In the genomic region with DNA sequence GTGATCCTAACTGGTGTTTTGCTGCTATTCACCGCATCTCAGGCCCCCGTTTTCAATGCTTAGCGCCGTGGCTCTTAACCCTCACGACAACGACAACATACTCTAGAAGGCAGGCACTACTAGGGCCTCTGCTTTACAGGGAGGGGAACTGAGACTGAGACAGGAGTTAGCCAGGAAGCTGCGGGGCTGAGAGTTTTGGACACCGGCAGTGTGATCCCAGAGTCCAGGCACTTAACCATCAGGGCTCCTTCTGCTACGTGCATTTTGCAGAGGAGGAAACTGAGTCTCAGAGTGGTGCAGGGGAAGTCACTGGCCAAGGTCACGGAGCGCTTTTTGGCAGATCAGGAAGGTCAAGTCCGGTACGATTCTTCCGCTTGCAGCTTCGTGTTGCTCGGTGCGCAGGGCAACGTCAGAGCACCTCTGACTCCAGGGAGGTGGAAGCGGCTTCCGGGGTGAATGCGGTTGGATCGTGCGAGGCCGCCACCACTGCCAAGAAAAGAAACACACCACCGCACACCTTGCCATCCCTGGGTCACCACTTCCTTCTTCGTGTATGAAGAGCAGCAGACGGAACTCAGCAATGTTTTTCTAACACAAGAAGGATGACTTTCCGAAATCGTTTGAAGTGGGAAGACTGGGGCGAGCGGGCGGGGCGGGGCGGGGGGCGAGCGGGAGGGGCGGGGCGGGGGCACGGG, we compare ENCODE assay signal across 8 cellular contexts.
A peak's percentile ranks its signal among the peaks of the same experiment; 100 is the strongest.
DNase-seq lines count a peak whose midpoint lies in the region; ATAC-seq and TF ChIP-seq lines count a peak whose summit lies in the region.

No MANE protein-coding gene starts in this region.

- H2AFZ ChIP-seq in SK-N-SH (ENCODE audit: low read depth): no peak overlapping the region

- TF ChIP-seq EP300 in SK-N-SH (IDR thresholded peaks at IDR 0.05; ENCODE audit: borderline replicate concordance in 1 of 2, low read depth in 1 of 2, low read length in 1 of 2): no peak

- H3K4me3 ChIP-seq in GM06990 (replicated peaks; ENCODE audit: low read depth, low read length): peak overlapping the region; percentile 52
- no peak overlapping the region for H3K4me3 ChIP-seq in SK-N-SH (ENCODE audit: low read depth in 2 of 2, low read length in 1 of 2)

- H3K9me3 ChIP-seq in SK-N-SH: no peaks in the 10 kb centered on the region

- peak; percentile 58 for ATAC-seq in HG02798 (IDR thresholded peaks at IDR 0.05; ENCODE audit: poor library complexity, unreplicated experiment)
- ATAC-seq in GM18858 (IDR thresholded peaks at IDR 0.05; ENCODE audit: unreplicated experiment): no peak
- ATAC-seq in GM18520 (IDR thresholded peaks at IDR 0.05; ENCODE audit: unreplicated experiment): no peak

- H3K79me2 ChIP-seq in SK-N-SH (ENCODE audit: insufficient read depth): no peaks in the 10 kb centered on the region

- DNase-seq in GM06990 (ENCODE audit: extremely low read depth, insufficient read length) (peak; percentile 86), T-helper 9 cell (peak; percentile 71), renal cortical epithelial cell (ENCODE audit: low read depth) (peak; percentile 4), SK-N-SH (no peak)
- DNase-seq in central memory CD4-positive, alpha-beta T cell: peak; percentile 94

- no peak for TF ChIP-seq CTCF in GM06990 (IDR thresholded peaks at IDR 0.05; ENCODE audit: insufficient read depth, low read length, poor library complexity, severe bottlenecking)
- no peak for TF ChIP-seq CTCF in SK-N-SH (IDR thresholded peaks at IDR 0.05)

- no peak overlapping the region for H3K27ac ChIP-seq in SK-N-SH (ENCODE audit: low read depth in 2 of 2, low read length in 1 of 2)

- no peaks in the 10 kb centered on the region for H3K9me2 ChIP-seq in SK-N-SH

- H3K9ac ChIP-seq in SK-N-SH: no peak overlapping the region

- no peak for TF ChIP-seq RAD21 in SK-N-SH (IDR thresholded peaks at IDR 0.05; ENCODE audit: low read length)

- H3K27me3 ChIP-seq in GM06990 (replicated peaks; ENCODE audit: control insufficient read depth, insufficient read depth, low read length) (no peaks in the 10 kb centered on the region), SK-N-SH (ENCODE audit: insufficient read depth) (peaks cover 44% of the 10 kb centered on the region; the same call in 1 of the 2 replicates)

- no peaks in the 10 kb centered on the region for H4K20me1 ChIP-seq in SK-N-SH (ENCODE audit: insufficient read depth)

- H3F3A ChIP-seq in SK-N-SH (replicated peaks; ENCODE audit: insufficient read depth): no peaks in the 10 kb centered on the region

- H3K36me3 ChIP-seq in GM06990 (ENCODE audit: control insufficient read depth, insufficient read depth, low read length) (no peaks in the 10 kb centered on the region), SK-N-SH (replicated peaks in 1 of 2; ENCODE audit: control insufficient read depth in 1 of 2, insufficient read depth in 2 of 2, low read length in 1 of 2) (no peaks in the 10 kb centered on the region)

- WGBS in SK-N-SH (ENCODE audit: low lambda C conversion rate): 55% methylated on average over 33 of the region's 39 CpGs

- POLR2A ChIA-PET in SK-N-SH (lab: Yijun Ruan, JAX): interaction anchor here (0.7 kb wide), 1 partner anchor 202 kb away, joined by 3 read pairs; no protein-coding TSS in a partner anchor

- CTCF ChIA-PET in SK-N-SH (lab: Yijun Ruan, JAX): no interaction called here

- H3K4me1 ChIP-seq in SK-N-SH (ENCODE audit: control insufficient read depth in 1 of 2, insufficient read depth in 2 of 2, low read depth in 1 of 2, low read length in 1 of 2): no peaks in the 10 kb centered on the region

- H3K4me2 ChIP-seq in SK-N-SH: no peak overlapping the region

TF ChIP-seq in SK-N-SH, 30 proteins besides CTCF, POLR2A, EP300 and RAD21:
- TF ChIP-seq, protein P1, sequence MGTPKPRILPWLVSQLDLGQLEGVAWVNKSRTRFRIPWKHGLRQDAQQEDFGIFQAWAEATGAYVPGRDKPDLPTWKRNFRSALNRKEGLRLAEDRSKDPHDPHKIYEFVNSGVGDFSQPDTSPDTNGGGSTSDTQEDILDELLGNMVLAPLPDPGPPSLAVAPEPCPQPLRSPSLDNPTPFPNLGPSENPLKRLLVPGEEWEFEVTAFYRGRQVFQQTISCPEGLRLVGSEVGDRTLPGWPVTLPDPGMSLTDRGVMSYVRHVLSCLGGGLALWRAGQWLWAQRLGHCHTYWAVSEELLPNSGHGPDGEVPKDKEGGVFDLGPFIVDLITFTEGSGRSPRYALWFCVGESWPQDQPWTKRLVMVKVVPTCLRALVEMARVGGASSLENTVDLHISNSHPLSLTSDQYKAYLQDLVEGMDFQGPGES (IDR thresholded peaks at IDR 0.05; ENCODE audit: low read depth, low read length): no peak
- TF ChIP-seq RCOR1 (IDR thresholded peaks at IDR 0.05; ENCODE audit: low read length) (no peak), TAF1 (IDR thresholded peaks at IDR 0.05; ENCODE audit: borderline replicate concordance, low read depth, low read length) (no peak), YY1 (IDR thresholded peaks at IDR 0.05; ENCODE audit: low read depth) (no peak), ELF1 (IDR thresholded peaks at IDR 0.05) (no peak)
- TF ChIP-seq, protein P2, sequence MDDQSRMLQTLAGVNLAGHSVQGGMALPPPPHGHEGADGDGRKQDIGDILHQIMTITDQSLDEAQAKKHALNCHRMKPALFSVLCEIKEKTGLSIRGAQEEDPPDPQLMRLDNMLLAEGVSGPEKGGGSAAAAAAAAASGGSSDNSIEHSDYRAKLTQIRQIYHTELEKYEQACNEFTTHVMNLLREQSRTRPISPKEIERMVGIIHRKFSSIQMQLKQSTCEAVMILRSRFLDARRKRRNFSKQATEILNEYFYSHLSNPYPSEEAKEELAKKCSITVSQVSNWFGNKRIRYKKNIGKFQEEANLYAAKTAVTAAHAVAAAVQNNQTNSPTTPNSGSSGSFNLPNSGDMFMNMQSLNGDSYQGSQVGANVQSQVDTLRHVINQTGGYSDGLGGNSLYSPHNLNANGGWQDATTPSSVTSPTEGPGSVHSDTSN (IDR thresholded peaks at IDR 0.05): no peak
TF ChIP-seq in SK-N-SH: peak in this region for 0.
